In the genomic region with DNA sequence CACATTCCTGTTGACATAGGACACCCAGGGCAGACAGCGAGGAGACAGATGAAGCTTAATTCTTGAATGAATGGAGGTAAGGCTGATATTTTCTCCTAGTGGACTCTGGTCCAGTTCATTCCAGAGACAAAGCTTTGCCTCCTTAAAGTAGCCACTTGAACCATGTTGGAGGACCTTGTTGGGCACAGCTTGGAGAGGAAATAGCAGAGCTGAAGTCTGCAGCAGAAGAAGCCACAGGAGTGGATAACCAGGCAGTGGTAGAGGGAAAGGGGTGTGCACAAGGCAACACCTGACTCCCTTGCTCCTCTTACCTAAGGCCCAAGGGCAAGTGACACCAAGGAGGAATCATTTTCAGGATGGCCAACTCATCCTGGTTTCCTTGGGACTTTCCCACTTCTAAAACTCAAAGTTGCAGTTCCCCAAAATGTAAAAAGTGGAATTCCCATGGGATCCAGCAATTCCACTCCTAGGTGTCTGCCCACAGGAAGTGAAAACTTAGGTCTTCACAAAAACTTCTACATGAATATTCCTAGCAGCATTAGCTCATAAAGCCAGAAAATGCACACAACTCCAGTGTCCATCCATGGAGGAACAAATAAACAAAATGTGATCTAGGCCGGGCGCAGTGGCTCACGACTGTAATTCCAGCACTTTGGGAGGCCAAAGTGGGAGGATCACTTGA, we compare ENCODE assay signal across 33 cellular contexts. TPM values are rescaled to one million over a fixed set of nuclear protein-coding genes. Genes with fewer than 3 reads are reported as not detected.
"Had no signal": no experiment of that assay in that cellular context is flagged by ENCODE, and none has a peak within 500 bp of the region (broad histone marks: within the 10 kb centered on the region; RNA-seq: fewer than 3 reads in every experiment).

No MANE protein-coding gene starts in this region.

- H3K4me1 ChIP-seq: left ventricle myocardium inferior, spleen, tibial nerve, vagina had no signal

- H3K36me3 ChIP-seq: left ventricle myocardium inferior, ovary, spleen, tibial nerve, vagina had no signal

- FAIRE-seq: islet of Langerhans, kidney, small intestine had no signal

- H3K9me3 ChIP-seq: mucosa of descending colon, ovary, vagina had no signal

- DNase-seq: hypothalamus; immature natural killer cell; kidney; left colon; left ventricle myocardium inferior; midbrain; mucosa of descending colon; naive thymus-derived CD4-positive, alpha-beta T cell; ovary; retina; right cardiac atrium; small intestine; spleen; stimulated activated CD4-positive, alpha-beta T cell treated with anti-CD3 and anti-CD28 coated beads, Interleukin-2, amount 100 ng/mL, for 48 hours; stimulated activated CD4-positive, alpha-beta T cell treated with anti-CD3 and anti-CD28 coated beads, Interleukin-4, amount 100 ng/mL, for 4 hours; stimulated activated CD8-positive, alpha-beta memory T cell treated with anti-CD3 and anti-CD28 coated beads, Interleukin-4, amount 100 ng/mL, for 48 hours; stimulated activated naive CD4-positive, alpha-beta T cell treated with Interleukin-2 at 50 U/mL for 16 hours; stimulated activated naive CD8-positive, alpha-beta T cell treated with anti-CD3 and anti-CD28 coated beads, Interleukin-15, amount 100 ng/mL, for 72 hours; substantia nigra had no signal

- H3K27ac ChIP-seq: left ventricle myocardium inferior, ovary, spleen, tibial nerve, vagina had no signal

- H3K27me3 ChIP-seq: ovary, tibial nerve, vagina had no signal

- H3K4me3 ChIP-seq: left ventricle myocardium inferior, mucosa of descending colon, ovary, spleen, tibial nerve, vagina had no signal

RNA-seq across cellular contexts. Expression of a gene that starts 18.6 kb away (rescaled TPM):
- total RNA-seq: kidney; left colon; left ventricle myocardium inferior; lower leg skin; lung microvascular endothelial cell; mesenteric fat pad; mucosa of descending colon; myocyte; naive thymus-derived CD4-positive, alpha-beta T cell; natural killer cell treated with Interleukin-12 subunit alpha and Interleukin-12 subunit beta and Interleukin-15 and Interleukin-18, amount 100 ng/mL, for 72 hours; omental fat pad; ovary; progenitor cell of endocrine pancreas; right cardiac atrium; sciatic nerve; spleen; temporal lobe; tibial nerve; urinary bladder; vagina had no signal
- polyA plus RNA-seq: naive thymus-derived CD4-positive, alpha-beta T cell; neural cell; right cardiac atrium; urinary bladder had no signal
